ENCODE assay signal across 8 cellular contexts in genomic region chr3:3179407-3180094, GRCh38. TPM values are rescaled to one million over a fixed set of nuclear protein-coding genes. Genes with fewer than 3 reads are reported as not detected.
A peak's percentile ranks its signal among the peaks of the same experiment; 100 is the strongest.
DNase-seq lines count a peak whose midpoint lies in the region; ATAC-seq and TF ChIP-seq lines count a peak whose summit lies in the region.

TSS of gene CRBN (minus strand) at chr3:3179691. CDS start at chr3:3179687, 4 bp downstream.

- H2AFZ ChIP-seq in PC-9, result peak within 1 kb of the TSS; percentile 80

- intact Hi-C loops in PC-9 (cut with micrococcal nuclease; ENCODE audit: unreplicated experiment), result no loop called here

- DNase-seq in DMS 273 treated with DMSO at 0.1 percent for 48 hours (lab: John Stamatoyannopoulos, UW) (peak; percentile 31), HUDEP-2 (lab: John Stamatoyannopoulos, UW; ENCODE audit: unreplicated experiment in 76 of 76) (peak in 74 of 76 experiments; percentile 6 to 87 (median 73)), PC-9 (peak; percentile 59 to 85), erythroblast (lab: John Stamatoyannopoulos, UW) (peak; percentile 91 to 94)
- DNase-seq in activated T-cell treated with anti-CD3 and anti-CD28 coated beads, Interleukin-2, amount 50 U/mL, for 1 hour, result peak; percentile 90
- DNase-seq in stimulated activated CD8-positive, alpha-beta memory T cell treated with anti-CD3 and anti-CD28 coated beads, Interleukin-7, amount 100 ng/mL, for 1 hour (ENCODE audit: low read depth in 2 of 2), result peak; percentile 78

- H3K79me2 ChIP-seq in PC-9 (ENCODE audit: low read depth), result peaks cover 26% of the 10 kb centered on the region

- TF ChIP-seq CTCF in PC-9 (conservative IDR thresholded peaks at IDR 0.05), result peak; percentile 82

- POLR2A ChIA-PET in PC-9 (lab: Charles Lee; ENCODE audit: unreplicated experiment), result no interaction called here

- H3K4me1 ChIP-seq in PC-9 (replicated peaks; ENCODE audit: insufficient read depth) (0 out of 2 replicates have a peak, but pooled peaks cover 10% of the 10 kb centered on the region), mucosa of stomach (ENCODE audit: control insufficient read depth, insufficient read depth, low read length) (peaks cover 10% of the 10 kb centered on the region)

- no peaks in the 10 kb centered on the region for H3K27me3 ChIP-seq in PC-9 (ENCODE audit: insufficient read depth, low read depth)
- no peaks in the 10 kb centered on the region for H3K27me3 ChIP-seq in mucosa of stomach (ENCODE audit: control insufficient read depth, insufficient read depth, low read length)

- peak; percentile 99 for ATAC-seq in GM21381 (IDR thresholded peaks at IDR 0.05; ENCODE audit: unreplicated experiment)

- H3K36me3 ChIP-seq in PC-9 (ENCODE audit: low read depth) (no peaks in the 10 kb centered on the region), mucosa of stomach (ENCODE audit: control insufficient read depth, insufficient read depth, low read length) (no peaks in the 10 kb centered on the region)

- H3K9me2 ChIP-seq in PC-9 (ENCODE audit: insufficient read depth), result no peaks in the 10 kb centered on the region

- no TSS peak for BruUV-seq in PC-9 (replicated peaks; lab: Mats Ljungman, UMichigan)

- H3K27ac ChIP-seq in PC-9, result no peak within 1 kb of the TSS

- CTCF ChIA-PET in PC-9 (lab: Charles Lee), result no interaction called here

- peak; percentile 87 for TF ChIP-seq POLR2A in erythroblast (IDR thresholded peaks at IDR 0.05; ENCODE audit: low read length)

- no peaks in the 10 kb centered on the region for H3F3A ChIP-seq in PC-9 (ENCODE audit: insufficient read depth, low read depth)

- no peaks in the 10 kb centered on the region for H4K20me1 ChIP-seq in PC-9 (ENCODE audit: insufficient read depth)

- H3K4me2 ChIP-seq in PC-9, result peak within 1 kb of the TSS; percentile 81

- H3K9ac ChIP-seq in mucosa of stomach (ENCODE audit: low read length), result peak within 1 kb of the TSS; percentile 79

- H3K4me3 ChIP-seq in PC-9, result peak within 1 kb of the TSS; percentile 70
- H3K4me3 ChIP-seq in mucosa of stomach (ENCODE audit: low read length), result peak within 1 kb of the TSS; percentile 95

- H3K9me3 ChIP-seq in PC-9 (ENCODE audit: insufficient read depth, low read depth), result no peaks in the 10 kb centered on the region
- H3K9me3 ChIP-seq in mucosa of stomach (ENCODE audit: control insufficient read depth, low read length), result no peaks in the 10 kb centered on the region

RNA-seq across cellular contexts. Expression of gene CRBN, which starts in this region (rescaled TPM):
- total RNA-seq in PC-9 (2021), result 26.4 and 34.9 TPM in 2 replicates

Comparison
In these comparisons a context has a peak if more than half of its experiments do, and no peak if none do; other contexts are left out.
1. DNase-seq: peak in every context shown above with its lines; median percentile 92 in erythroblast; 90 in activated T-cell treated with anti-CD3 and anti-CD28 coated beads, Interleukin-2, amount 50 U/mL, for 1 hour; 78 in stimulated activated CD8-positive, alpha-beta memory T cell treated with anti-CD3 and anti-CD28 coated beads, Interleukin-7, amount 100 ng/mL, for 1 hour; 73 in HUDEP-2; 72 in PC-9; 31 in DMS 273 treated with DMSO at 0.1 percent for 48 hours.